In genomic region chr11:102239906-102240305, GRCh38 we compare ENCODE assay signal across 24 cellular contexts.
DNase-seq lines count a peak whose midpoint lies in the region; ATAC-seq, FAIRE-seq and TF ChIP-seq lines count a peak whose summit lies in the region.
"Had no signal": no experiment of that assay in that cellular context is flagged by ENCODE, and none has a peak within 500 bp of the region (broad histone marks: within the 10 kb centered on the region; RNA-seq: fewer than 3 reads in every experiment).

No MANE protein-coding gene starts in this region.

- no peak for TF ChIP-seq EP300 in esophagus muscularis mucosa (IDR thresholded peaks at IDR 0.05)

- no peak overlapping the region for H3K27ac Mint-ChIP-seq in activated naive CD4-positive, alpha-beta T cell treated with anti-CD3 and anti-CD28 coated beads, Interleukin-2, amount 10 ng/mL, durations not matched to agents 7 days and 5 days
- H3K27ac Mint-ChIP-seq: CD14-positive monocyte; CD8-positive, alpha-beta memory T cell had no signal

- no peaks in the 10 kb centered on the region for H3K9me3 ChIP-seq in GM23248 (ENCODE audit: low read depth)
- H3K9me3 ChIP-seq in esophagus muscularis mucosa: no peaks in the 10 kb centered on the region
- no peaks in the 10 kb centered on the region for H3K9me3 ChIP-seq in thyroid gland
- H3K9me3 ChIP-seq: SJCRH30 had no signal

- H4K20me1 ChIP-seq in GM23248 (ENCODE audit: insufficient read depth): no peaks in the 10 kb centered on the region

- TF ChIP-seq CTCF in esophagus muscularis mucosa (IDR thresholded peaks at IDR 0.05) (no peak), thyroid gland (IDR thresholded peaks at IDR 0.05) (no peak)

- DNase-seq in GM23248: no peak
- DNase-seq in HTR-8/SVneo (ENCODE audit: insufficient read length, low spot score): no peak
- peak; percentile 31 for DNase-seq in esophagus muscularis mucosa (ENCODE audit: extremely low spot score)
- DNase-seq in thyroid gland: peak; percentile 44 to 59
- no peak for DNase-seq in activated naive CD4-positive, alpha-beta T cell treated with anti-CD3 and anti-CD28 coated beads, Interleukin-2, amount 10 ng/mL, durations not matched to agents 7 days and 5 days
- DNase-seq in COLO829 (ENCODE audit: low spot score): no peak
- DNase-seq: CD8-positive, alpha-beta memory T cell; DMS153; GOT3; HCEC 1CT; KBM-7; MV-4-11; NCI-H1105; NCI-H1436 treated with DMSO at 0.1 percent for 48 hours; NCI-H187 treated with DMSO at 0.1 percent for 48 hours; NCI-H2171 treated with DMSO at 0.1 percent for 48 hours; NCI-H526; NCI-H82; NK-92 treated with Interleukin-12 subunit alpha and Interleukin-12 subunit beta, amount 100 ng/mL, for 24 hours; SJCRH30 had no signal

- H3K4me3 ChIP-seq in GM23248: no peak overlapping the region
- no peak overlapping the region for H3K4me3 ChIP-seq in esophagus muscularis mucosa
- no peak overlapping the region for H3K4me3 ChIP-seq in thyroid gland (replicated peaks in 1 of 3)
- H3K4me3 ChIP-seq: PC-9, SJCRH30 had no signal

- peak; percentile 44 for FAIRE-seq in HTR-8/SVneo (lab: Jason Lieb, UNC)

- no peak overlapping the region for H3K4me2 ChIP-seq in GM23248 (ENCODE audit: unreplicated experiment)
- H3K4me2 ChIP-seq: PC-9 had no signal

- no peaks in the 10 kb centered on the region for H3K4me1 Mint-ChIP-seq in activated naive CD4-positive, alpha-beta T cell treated with anti-CD3 and anti-CD28 coated beads, Interleukin-2, amount 10 ng/mL, durations not matched to agents 7 days and 5 days
- H3K4me1 Mint-ChIP-seq: CD14-positive monocyte; CD8-positive, alpha-beta memory T cell had no signal

- no peak overlapping the region for H3K4me3 Mint-ChIP-seq in activated naive CD4-positive, alpha-beta T cell treated with anti-CD3 and anti-CD28 coated beads, Interleukin-2, amount 10 ng/mL, durations not matched to agents 7 days and 5 days
- H3K4me3 Mint-ChIP-seq: CD14-positive monocyte; CD8-positive, alpha-beta memory T cell had no signal

- no peaks in the 10 kb centered on the region for H3K36me3 Mint-ChIP-seq in activated naive CD4-positive, alpha-beta T cell treated with anti-CD3 and anti-CD28 coated beads, Interleukin-2, amount 10 ng/mL, durations not matched to agents 7 days and 5 days
- H3K36me3 Mint-ChIP-seq: CD14-positive monocyte had no signal

- no peak for ATAC-seq in GM18870 (IDR thresholded peaks at IDR 0.05; ENCODE audit: unreplicated experiment)
- ATAC-seq: Right ventricle myocardium inferior had no signal

- H3K27me3 ChIP-seq in GM23248 (replicated peaks; ENCODE audit: insufficient read depth) (no peaks in the 10 kb centered on the region), esophagus muscularis mucosa (no peaks in the 10 kb centered on the region), thyroid gland (no peaks in the 10 kb centered on the region)
- H3K27me3 ChIP-seq: SJCRH30 had no signal

- TF ChIP-seq POLR2A in esophagus muscularis mucosa (IDR thresholded peaks at IDR 0.05; ENCODE audit: low read depth): no peak
- no peak for TF ChIP-seq POLR2A in thyroid gland (IDR thresholded peaks at IDR 0.05)

- H3F3A ChIP-seq in GM23248 (ENCODE audit: insufficient read depth): peaks cover 66% of the 10 kb centered on the region

- CTCF ChIA-PET in activated naive CD4-positive, alpha-beta T cell treated with anti-CD3 and anti-CD28 coated beads, Interleukin-2, amount 10 ng/mL, durations not matched to agents 7 days and 5 days (lab: Charles Lee): no interaction called here

- no peaks in the 10 kb centered on the region for H3K9me3 Mint-ChIP-seq in activated naive CD4-positive, alpha-beta T cell treated with anti-CD3 and anti-CD28 coated beads, Interleukin-2, amount 10 ng/mL, durations not matched to agents 7 days and 5 days
- H3K9me3 Mint-ChIP-seq: CD8-positive, alpha-beta memory T cell had no signal

- H3K9ac ChIP-seq in GM23248: no peak overlapping the region

- in situ Hi-C loops in GM23248 (cut with MboI): no loop called here

- no peaks in the 10 kb centered on the region for H3K79me2 ChIP-seq in GM23248 (ENCODE audit: insufficient read depth)

- WGBS in GM23248 (ENCODE audit: low coverage in 1 of 2, low lambda C conversion rate in 2 of 2, missing lambda C conversion rate in 2 of 2), 2 experiments: 96 to 100% methylated on average over 6 of the region's 6 CpGs
- 93% methylated on average over 6 of the region's 6 CpGs for WGBS in esophagus muscularis mucosa
- WGBS in thyroid gland, 2 donors: 41 to 61% methylated on average over 6 of the region's 6 CpGs

- H3K36me3 ChIP-seq in GM23248 (ENCODE audit: low read depth) (no peaks in the 10 kb centered on the region), esophagus muscularis mucosa (no peaks in the 10 kb centered on the region), thyroid gland (no peaks in the 10 kb centered on the region)
- H3K36me3 ChIP-seq: SJCRH30 had no signal

- peaks cover 45% of the 10 kb centered on the region for H3K4me1 ChIP-seq in GM23248 (ENCODE audit: insufficient read depth)
- H3K4me1 ChIP-seq in esophagus muscularis mucosa: peaks cover 0 to 19% (median 16%) of the 10 kb centered on the region in 4 donors
- H3K4me1 ChIP-seq in thyroid gland: peaks cover 3 to 14% of the 10 kb centered on the region in 2 donors
- H3K4me1 ChIP-seq: SJCRH30 had no signal

- H3K27ac ChIP-seq in GM23248: peak overlapping the region; percentile 64; the same call in 1 of the 2 replicates
- no peak overlapping the region for H3K27ac ChIP-seq in esophagus muscularis mucosa (replicated peaks in 1 of 4)
- peak overlapping the region in 2 of 3 donors; percentile 46 to 58 for H3K27ac ChIP-seq in thyroid gland
- H3K27ac ChIP-seq: PC-9, SJCRH30 had no signal

- H2AFZ ChIP-seq in GM23248: no peak overlapping the region
- H2AFZ ChIP-seq: PC-9 had no signal

- H3K27me3 Mint-ChIP-seq in activated naive CD4-positive, alpha-beta T cell treated with anti-CD3 and anti-CD28 coated beads, Interleukin-2, amount 10 ng/mL, durations not matched to agents 7 days and 5 days: peaks cover 25% of the 10 kb centered on the region

- no peaks in the 10 kb centered on the region for H3K9me2 ChIP-seq in GM23248 (ENCODE audit: insufficient read depth)

- intact Hi-C loops in esophagus muscularis mucosa (cut with DNase I): no loop called here
- intact Hi-C loops in thyroid gland (cut with DNase I): no loop called here

Comparison
In these comparisons a context has a peak if more than half of its experiments do, and no peak if none do; other contexts are left out.
1. DNase-seq: peak in esophagus muscularis mucosa (single experiment) and thyroid gland (2 of 2); none in GM23248 (single experiment), HTR-8/SVneo (single experiment), activated naive CD4-positive, alpha-beta T cell treated with anti-CD3 and anti-CD28 coated beads, Interleukin-2, amount 10 ng/mL, durations not matched to agents 7 days and 5 days (single experiment) and COLO829 (single experiment).
2. H3K27ac ChIP-seq: peak in GM23248 (single experiment) and thyroid gland (2 of 3); none in esophagus muscularis mucosa (0 of 4).